21 cellular contexts compared by ENCODE assay signal in the genomic region with DNA sequence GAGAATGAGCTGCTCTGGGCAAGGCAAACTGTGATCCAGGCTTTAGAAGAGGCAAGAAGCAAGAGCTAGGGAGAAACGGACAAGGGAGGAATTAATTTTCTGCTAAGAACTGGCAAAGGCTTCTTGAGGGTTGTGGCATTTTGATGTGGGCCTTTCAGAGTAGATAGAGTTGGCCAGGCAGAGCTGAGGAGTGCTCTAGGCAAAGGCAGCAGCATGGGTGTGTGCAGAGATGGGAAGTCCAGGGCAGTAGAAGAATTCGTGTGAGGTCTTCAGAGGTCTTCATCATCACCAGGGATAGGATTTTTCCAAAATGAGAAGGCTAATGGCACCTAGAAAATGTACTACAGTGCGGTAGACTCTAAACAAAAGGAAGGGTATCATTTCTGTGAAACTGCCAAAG.
A peak's percentile ranks its signal among the peaks of the same experiment; 100 is the strongest.
DNase-seq lines count a peak whose midpoint lies in the region; ATAC-seq and TF ChIP-seq lines count a peak whose summit lies in the region.
"Had no signal": no experiment of that assay in that cellular context is flagged by ENCODE, and none has a peak within 500 bp of the region (broad histone marks: within the 10 kb centered on the region; RNA-seq: fewer than 3 reads in every experiment).

No MANE protein-coding gene starts in this region.

- peaks cover 0 to 1% (median 0%) of the 10 kb centered on the region in 3 donors for H3K27me3 Mint-ChIP-seq in immature natural killer cell (ENCODE audit: low read depth in 3 of 3)
- H3K27me3 Mint-ChIP-seq: activated B cell treated with CpG ODN at 0.5 μM for 24 hours; activated CD8-positive, alpha-beta T cell treated with anti-CD3 and anti-CD28 coated beads for 36 hours; brain; progenitor cell of endocrine pancreas had no signal

- no peak overlapping the region for H3K4me3 Mint-ChIP-seq in immature natural killer cell
- H3K4me3 Mint-ChIP-seq: activated B cell treated with CpG ODN at 0.5 μM for 24 hours; activated CD8-positive, alpha-beta T cell treated with anti-CD3 and anti-CD28 coated beads for 36 hours; activated T-cell treated with anti-CD3 and anti-CD28 coated beads, Interleukin-2, amount 50 U/mL, for 4 hours; brain; natural killer cell; stimulated activated effector memory CD8-positive, alpha-beta T cell treated with anti-CD3 and anti-CD28 coated beads, Interleukin-12 subunit alpha, Interleukin-12 subunit beta, amount 100 ng/mL, for 72 hours had no signal

- no peak for TF ChIP-seq EP300 in sigmoid colon (IDR thresholded peaks at IDR 0.05)

- H3K4me1 Mint-ChIP-seq in immature natural killer cell: peaks cover 19 to 30% of the 10 kb centered on the region in 2 donors
- H3K4me1 Mint-ChIP-seq: activated B cell treated with CpG ODN at 0.5 μM for 24 hours; brain; stimulated activated effector memory CD8-positive, alpha-beta T cell treated with anti-CD3 and anti-CD28 coated beads, Interleukin-12 subunit alpha, Interleukin-12 subunit beta, amount 100 ng/mL, for 72 hours had no signal

- H3K4me3 ChIP-seq in coronary artery: no peak overlapping the region
- no peak overlapping the region for H3K4me3 ChIP-seq in sigmoid colon
- H3K4me3 ChIP-seq in aorta (ENCODE audit: low read length in 2 of 2): no peak overlapping the region

- H3K9me3 Mint-ChIP-seq in immature natural killer cell: no peaks in the 10 kb centered on the region
- H3K9me3 Mint-ChIP-seq: activated B cell treated with CpG ODN at 0.5 μM for 24 hours; activated CD8-positive, alpha-beta T cell treated with anti-CD3 and anti-CD28 coated beads for 36 hours; brain; natural killer cell; stimulated activated effector memory CD8-positive, alpha-beta T cell treated with anti-CD3 and anti-CD28 coated beads, Interleukin-12 subunit alpha, Interleukin-12 subunit beta, amount 100 ng/mL, for 72 hours had no signal

- peaks cover 0 to 22% (median 14%) of the 10 kb centered on the region in 3 donors for H3K36me3 Mint-ChIP-seq in immature natural killer cell
- H3K36me3 Mint-ChIP-seq: brain; natural killer cell; stimulated activated effector memory CD8-positive, alpha-beta T cell treated with anti-CD3 and anti-CD28 coated beads, Interleukin-12 subunit alpha, Interleukin-12 subunit beta, amount 100 ng/mL, for 72 hours had no signal

- intact Hi-C loops in sigmoid colon (cut with DNase I) (loop anchor here (5.0 kb wide), 1 partner anchor 132 kb away; a partner anchor contains a TSS), aorta (cut with DNase I) (loop anchor here (5.0 to 10.0 kb wide), 4 partner anchors 52 to 1970 kb away; a partner anchor contains a TSS)

- no peak for TF ChIP-seq POLR2A in sigmoid colon (IDR thresholded peaks at IDR 0.05)

- no peaks in the 10 kb centered on the region for H3K9me3 ChIP-seq in sigmoid colon
- no peaks in the 10 kb centered on the region for H3K9me3 ChIP-seq in aorta (ENCODE audit: control insufficient read depth, low read length)

- H3K4me1 ChIP-seq in sigmoid colon: peaks cover 0 to 46% (median 39%) of the 10 kb centered on the region in 4 donors
- peaks cover 10 to 12% of the 10 kb centered on the region in 2 donors for H3K4me1 ChIP-seq in aorta (ENCODE audit: control insufficient read depth in 1 of 2, insufficient read depth in 2 of 2, low read length in 2 of 2)

- no peaks in the 10 kb centered on the region for H3K36me3 ChIP-seq in sigmoid colon
- peaks cover 0 to 5% of the 10 kb centered on the region in 2 donors for H3K36me3 ChIP-seq in aorta (ENCODE audit: control insufficient read depth in 1 of 2, insufficient read depth in 2 of 2, low read length in 1 of 2)

- peak; percentile 37 for ATAC-seq in aorta (ENCODE audit: low FRiP score)
- ATAC-seq in GM21529 (IDR thresholded peaks at IDR 0.05; ENCODE audit: unreplicated experiment): no peak
- ATAC-seq: activated CD8-positive, alpha-beta T cell treated with anti-CD3 and anti-CD28 coated beads for 36 hours; activated naive CD4-positive, alpha-beta T cell treated with anti-CD3 and anti-CD28 coated beads, Interleukin-2, amount 50 U/mL, for 72 hours; activated T-cell treated with anti-CD3 and anti-CD28 coated beads, Interleukin-2, amount 50 U/mL, for 4 hours; natural killer cell; stimulated activated effector memory CD8-positive, alpha-beta T cell treated with anti-CD3 and anti-CD28 coated beads, Interleukin-12 subunit alpha, Interleukin-12 subunit beta, amount 100 ng/mL, for 72 hours had no signal

- DNase-seq in coronary artery (ENCODE audit: low spot score) (no peak), immature natural killer cell (no peak), sigmoid colon (no peak), aorta (no peak), substantia nigra (lab: John Stamatoyannopoulos, UW) (no peak)
- DNase-seq in activated naive CD4-positive, alpha-beta T cell (lab: John Stamatoyannopoulos, UW): no peak
- DNase-seq: activated B cell treated with CpG ODN at 0.5 μM for 24 hours; activated CD8-positive, alpha-beta T cell treated with anti-CD3 and anti-CD28 coated beads for 36 hours; activated T-cell treated with anti-CD3 and anti-CD28 coated beads, Interleukin-2, amount 50 U/mL, for 4 hours; erythroblast; glutamatergic neuron; natural killer cell; NCI-H1092 treated with DMSO at 0.1 percent for 48 hours; NCI-H2081; NCI-H524 treated with DMSO at 0.1 percent for 48 hours; stimulated activated CD4-positive, alpha-beta T cell treated with anti-CD3 and anti-CD28 coated beads, Interleukin-15, amount 100 ng/mL, for 24 hours had no signal

- 73 to 78% methylated on average over 3 of the region's 3 CpGs for WGBS in sigmoid colon, 2 donors
- 16 to 29% methylated on average over 3 of the region's 3 CpGs for WGBS in aorta, 2 donors

- TF ChIP-seq CTCF in coronary artery (IDR thresholded peaks at IDR 0.05) (no peak), sigmoid colon (IDR thresholded peaks at IDR 0.05) (no peak)

- H3K27ac ChIP-seq in coronary artery (peak overlapping the region; percentile 80 to 91), sigmoid colon (peak overlapping the region; percentile 76 to 89 (median 80)), aorta (ENCODE audit: low read depth in 1 of 2, low read length in 2 of 2) (peak overlapping the region; percentile 90 to 100), substantia nigra (ENCODE audit: low read depth, low read length, poor library complexity, severe bottlenecking) (no peak overlapping the region)

- peak overlapping the region in 4 of 6 donors; percentile 4 to 17 (median 10) for H3K27ac Mint-ChIP-seq in immature natural killer cell
- H3K27ac Mint-ChIP-seq: activated B cell treated with CpG ODN at 0.5 μM for 24 hours; activated CD8-positive, alpha-beta T cell treated with anti-CD3 and anti-CD28 coated beads for 36 hours; activated naive CD4-positive, alpha-beta T cell treated with anti-CD3 and anti-CD28 coated beads, Interleukin-2, amount 50 U/mL, for 72 hours; progenitor cell of endocrine pancreas; stimulated activated effector memory CD8-positive, alpha-beta T cell treated with anti-CD3 and anti-CD28 coated beads, Interleukin-12 subunit alpha, Interleukin-12 subunit beta, amount 100 ng/mL, for 72 hours had no signal

- no peaks in the 10 kb centered on the region for H3K27me3 ChIP-seq in sigmoid colon
- H3K27me3 ChIP-seq in aorta (ENCODE audit: control insufficient read depth in 1 of 2, insufficient read depth in 2 of 2, low read length in 1 of 2): no peaks in the 10 kb centered on the region
